ENCODE assay signal across 22 cellular contexts in the genomic region with DNA sequence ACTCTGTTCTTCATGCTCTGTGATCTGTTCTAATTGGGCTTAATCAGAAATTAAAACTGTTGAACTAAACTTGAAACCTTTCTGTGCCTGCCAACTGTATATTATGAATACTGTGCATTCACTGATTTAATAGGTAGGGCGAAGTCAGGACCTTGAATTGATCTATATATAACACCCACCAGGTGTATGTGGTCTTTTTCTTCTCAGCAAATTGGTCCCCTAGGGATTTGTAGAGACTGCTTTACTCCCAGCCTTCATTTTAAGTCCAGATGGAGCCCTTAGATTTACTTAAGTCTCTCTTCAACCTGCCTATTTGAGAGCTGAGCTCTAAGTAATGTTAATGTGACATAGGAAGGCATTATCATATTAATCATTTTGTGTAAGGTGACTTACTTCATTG.
DNase-seq lines count a peak whose midpoint lies in the region; ATAC-seq lines count a peak whose summit lies in the region.
"Had no signal": no experiment of that assay in that cellular context is flagged by ENCODE, and none has a peak within 500 bp of the region (broad histone marks: within the 10 kb centered on the region; RNA-seq: fewer than 3 reads in every experiment).

No MANE protein-coding gene starts in this region.

- ATAC-seq in GM18502 (IDR thresholded peaks at IDR 0.05; ENCODE audit: poor library complexity, unreplicated experiment), result peak; percentile 64
- ATAC-seq in GM19463 (IDR thresholded peaks at IDR 0.05; ENCODE audit: unreplicated experiment), result peak; percentile 78
- ATAC-seq in HG03196 (IDR thresholded peaks at IDR 0.05; ENCODE audit: unreplicated experiment), result no peak
- ATAC-seq: left cardiac atrium; naive thymus-derived CD8-positive, alpha-beta T cell; pancreas; sciatic nerve; stimulated activated naive B cell treated with anti-CD40 and anti-IgM and Interleukin-4, amounts not matched to agents 10 μg/mL and 1 μg/mL and 100 μg/mL, for 72 hours; T-helper 17 cell had no signal

- no peaks in the 10 kb centered on the region for H3K9me3 ChIP-seq in SJCRH30 (replicated peaks)
- H3K9me3 ChIP-seq: pancreas, SJSA1, thoracic aorta had no signal

- H3K4me1 ChIP-seq in SJCRH30, result no peaks in the 10 kb centered on the region
- H3K4me1 ChIP-seq: pancreas, SJSA1 had no signal

- DNase-seq in NCI-H1436 (lab: John Stamatoyannopoulos, UW) (peak; percentile 97), NCI-H82 treated with DMSO at 0.1 percent for 48 hours (lab: John Stamatoyannopoulos, UW; ENCODE audit: unreplicated experiment) (peak; percentile 81), T-helper 2 cell (no peak), SJCRH30 (no peak), glomerular visceral epithelial cell (ENCODE audit: extremely low spot score) (no peak)
- DNase-seq: activated CD4-positive, alpha-beta T cell treated with anti-CD3 and anti-CD28 coated beads, Interleukin-2, amount 50 U/mL, for 4 hours; activated gamma-delta T cell treated with Interleukin-2 at 50 U/mL for 16 hours; activated T-cell treated with anti-CD3 and anti-CD28 coated beads for 4 hours; CD4-positive, alpha-beta memory T cell; left cardiac atrium; mesendoderm; naive thymus-derived CD8-positive, alpha-beta T cell; NCI-H1694; pancreas; stimulated activated naive B cell treated with anti-CD40 and anti-IgM and Interleukin-4, amounts not matched to agents 10 μg/mL and 1 μg/mL and 100 μg/mL, for 72 hours; T-helper 17 cell had no signal

- no peaks in the 10 kb centered on the region for H3K27me3 ChIP-seq in SJCRH30
- H3K27me3 ChIP-seq: pancreas, SJSA1 had no signal

- no peak overlapping the region for H3K27ac ChIP-seq in SJCRH30
- H3K27ac ChIP-seq: pancreas, SJSA1, thoracic aorta had no signal

- H3K4me3 ChIP-seq in SJCRH30, result no peak overlapping the region
- H3K4me3 ChIP-seq: pancreas, SJSA1, thoracic aorta had no signal

- H3K36me3 ChIP-seq in SJCRH30, result no peaks in the 10 kb centered on the region
- H3K36me3 ChIP-seq: pancreas, SJSA1, thoracic aorta had no signal

Comparison
In these comparisons a context has a peak if more than half of its experiments do, and no peak if none do; other contexts are left out.
1. DNase-seq: peak in NCI-H1436 (single experiment) and NCI-H82 treated with DMSO at 0.1 percent for 48 hours (single experiment); none in T-helper 2 cell (0 of 5), SJCRH30 (0 of 2) and glomerular visceral epithelial cell (single experiment).